ENCODE assay signal across 5 cellular contexts in the genomic region with DNA sequence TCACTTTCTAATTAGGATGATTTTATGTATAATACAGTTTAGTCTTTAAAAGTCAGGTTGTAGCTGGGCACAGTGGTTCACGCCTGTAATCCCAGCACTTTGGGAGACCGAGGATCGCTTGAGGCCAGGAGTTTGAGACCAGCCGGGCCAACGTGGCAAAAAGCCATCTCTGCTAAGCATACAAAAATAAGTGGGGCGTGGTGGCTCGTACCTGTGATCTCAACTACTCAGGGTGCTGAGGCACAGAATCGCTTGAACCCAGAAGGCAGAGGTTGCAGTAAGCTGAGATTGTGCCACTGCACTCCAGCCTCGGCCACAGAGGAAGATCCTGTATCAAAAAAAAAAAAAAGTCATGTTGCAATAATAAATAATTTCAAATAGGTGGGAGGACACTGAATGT.
"Had no signal": no experiment of that assay in that cellular context is flagged by ENCODE, and none has a peak within 500 bp of the region (broad histone marks: within the 10 kb centered on the region; RNA-seq: fewer than 3 reads in every experiment).

No MANE protein-coding gene starts in this region.

- H3K27ac ChIP-seq: HL-60 had no signal

- H3K4me3 ChIP-seq: K562 had no signal

- DNase-seq: IMR-90, KBM-7 had no signal

- ATAC-seq: HepG2, K562 had no signal
